ENCODE assay signal across 8 cellular contexts in the genomic region with DNA sequence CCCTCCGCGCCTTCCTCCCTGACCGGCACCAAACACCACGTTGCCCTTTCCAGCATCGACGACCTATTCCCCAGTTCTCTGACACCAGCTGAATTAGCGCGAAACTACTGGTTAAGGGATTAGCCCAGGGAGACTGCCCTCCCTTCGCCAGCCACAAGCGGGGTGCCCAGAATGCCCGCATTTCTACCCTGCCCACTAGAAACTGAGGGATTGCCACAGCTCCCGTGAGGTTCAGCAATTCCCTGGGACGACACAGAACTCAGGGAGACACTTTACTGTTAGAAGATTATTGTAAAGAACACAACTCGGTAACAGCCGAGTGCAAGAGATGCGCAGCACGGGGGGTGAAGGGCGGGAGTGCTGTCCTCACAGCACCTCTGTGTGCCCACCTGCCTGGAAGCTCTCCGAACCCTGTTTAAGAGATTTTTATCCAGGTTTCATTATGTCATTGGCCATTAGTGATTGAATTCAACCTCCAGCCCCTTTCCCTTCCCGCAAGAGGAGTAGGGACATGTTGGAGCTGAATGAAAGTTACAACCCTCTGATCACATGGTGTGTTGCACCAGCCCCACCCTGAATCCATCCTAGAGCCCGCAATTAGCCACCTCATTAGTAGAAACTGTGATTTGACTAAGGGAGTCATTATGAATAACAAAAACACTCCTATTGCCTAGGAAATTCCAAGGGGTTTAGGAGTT. TPM values are rescaled to one million over a fixed set of nuclear protein-coding genes. Genes with fewer than 3 reads are reported as not detected.
DNase-seq lines count a peak whose midpoint lies in the region; ATAC-seq and TF ChIP-seq lines count a peak whose summit lies in the region.

No MANE protein-coding gene starts in this region.

- peak overlapping the region; percentile 73 for H3K4me3 ChIP-seq in MG63
- peak overlapping the region; percentile 60 for H3K4me3 ChIP-seq in colonic mucosa

- peak overlapping the region; percentile 90 for H3K27ac ChIP-seq in colonic mucosa

- H3K9me3 Mint-ChIP-seq in CD14-positive monocyte (peaks cover 7 to 26% (median 16%) of the 10 kb centered on the region in 7 donors), natural killer cell (no peaks in the 10 kb centered on the region)

- H3K4me1 ChIP-seq in colonic mucosa: no peaks in the 10 kb centered on the region

- intact Hi-C loops in CD14-positive monocyte (cut with micrococcal nuclease): loop anchor here in 1 of 2 donors (5.0 kb wide), 1 partner anchor 82 kb away; the partner anchor contains the start of genes PIGP and TTC3
- intact Hi-C loops in colonic mucosa (cut with DNase I): loop anchor here (5.0 kb wide), 1 partner anchor 87 kb away; no protein-coding TSS in a partner anchor
- intact Hi-C loops in natural killer cell (cut with micrococcal nuclease): no loop called here

- TF ChIP-seq CTCF in CD14-positive monocyte (IDR thresholded peaks at IDR 0.05) (no peak), colonic mucosa (IDR thresholded peaks at IDR 0.05) (no peak), natural killer cell (IDR thresholded peaks at IDR 0.05) (no peak)

- H3K36me3 ChIP-seq in MG63 (no peaks in the 10 kb centered on the region), colonic mucosa (no peaks in the 10 kb centered on the region)

- H3K4me1 Mint-ChIP-seq in CD14-positive monocyte (peaks cover 7% of the 10 kb centered on the region), natural killer cell (peaks cover 10 to 11% of the 10 kb centered on the region in 2 donors)

- H3K27me3 Mint-ChIP-seq in CD14-positive monocyte (ENCODE audit: low read depth in 3 of 3) (peaks cover 14 to 37% (median 24%) of the 10 kb centered on the region in 3 donors), natural killer cell (ENCODE audit: low read depth in 2 of 2) (no peaks in the 10 kb centered on the region)

- H3K9me3 ChIP-seq in MG63 (no peaks in the 10 kb centered on the region), colonic mucosa (no peaks in the 10 kb centered on the region)

- no peaks in the 10 kb centered on the region for H3K27me3 ChIP-seq in MG63
- no peaks in the 10 kb centered on the region for H3K27me3 ChIP-seq in colonic mucosa

- no peak for ATAC-seq in natural killer cell
- ATAC-seq in HG03442 (IDR thresholded peaks at IDR 0.05; ENCODE audit: unreplicated experiment): no peak

- peak overlapping the region in 1 of 2 donors; percentile 46 for H3K9ac ChIP-seq in colonic mucosa (ENCODE audit: low read depth in 2 of 2, low read length in 2 of 2)

- DNase-seq in CD14-positive monocyte (ENCODE audit: low spot score) (no peak), MG63 (no peak), colonic mucosa (no peak), natural killer cell (no peak), NCI-H524 treated with DMSO at 0.1 percent for 48 hours (lab: John Stamatoyannopoulos, UW) (no peak), glomerular visceral epithelial cell (ENCODE audit: extremely low spot score) (no peak), activated gamma-delta T cell (lab: John Stamatoyannopoulos, UW) (no peak)

- H3K36me3 Mint-ChIP-seq in CD14-positive monocyte (no peaks in the 10 kb centered on the region), natural killer cell (no peaks in the 10 kb centered on the region)

- peak overlapping the region in 3 of 7 donors; percentile 26 to 76 (median 41) for H3K27ac Mint-ChIP-seq in CD14-positive monocyte
- peak overlapping the region; percentile 87 to 94 for H3K27ac Mint-ChIP-seq in natural killer cell

- H3K4me3 Mint-ChIP-seq in CD14-positive monocyte (peak overlapping the region; percentile 75 to 83), natural killer cell (peak overlapping the region; percentile 88)

RNA-seq across cellular contexts. Expression of gene RIPPLY3, which starts 15.8 kb away (rescaled TPM):
- not detected for polyA plus RNA-seq in CD14-positive monocyte
- 0.16 TPM in 1 of 2 replicates, not detected in the other for total RNA-seq in MG63 (2014; rRNA removed; shearing (Covaris generic); ENCODE audit: low replicate concordance)
- total RNA-seq in colonic mucosa (under 1 TPM in 1 of 2 donors, not detected in 1; 0.21 TPM), natural killer cell (not detected)

RNA-seq across cellular contexts. Expression of gene HLCS, which starts 24.2 kb away (rescaled TPM):
- 1 to 10 TPM; 2.2 to 3.1 TPM for polyA plus RNA-seq in CD14-positive monocyte
- 4.2 and 5.2 TPM in 2 replicates for total RNA-seq in MG63 (2014; rRNA removed; shearing (Covaris generic); ENCODE audit: low replicate concordance)
- total RNA-seq in colonic mucosa (10 to 100 TPM; 10.8 to 11.4 TPM), natural killer cell (10 to 100 TPM; 28.4 to 36.0 (median 33.0) TPM)
